1 cellular context compared by ENCODE assay signal in the genomic region with DNA sequence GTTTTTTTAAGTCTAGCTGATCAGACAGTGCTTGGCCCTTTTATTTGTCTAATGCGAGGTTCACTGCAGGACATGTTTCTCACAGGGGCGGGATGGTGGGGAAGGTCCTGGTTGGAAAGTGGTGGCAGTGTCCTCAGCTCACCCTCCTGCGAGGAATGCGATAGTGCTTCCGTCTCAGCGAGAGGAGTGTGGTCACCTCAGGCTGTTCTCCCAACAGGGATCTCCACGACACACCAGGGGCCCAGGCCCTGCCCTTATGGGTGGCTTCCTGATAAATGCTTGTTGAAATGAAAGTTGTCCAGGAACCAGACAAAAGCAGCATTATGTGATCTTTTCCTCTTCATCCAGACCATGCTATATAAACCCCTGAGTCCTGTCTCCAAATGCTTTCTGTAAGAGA.
TF ChIP-seq lines count a peak whose summit lies in the region.

No MANE protein-coding gene starts in this region.

TF ChIP-seq in K562, 482 proteins besides CTCF, POLR2A, EP300 and RAD21 (continues in another document):
- TF ChIP-seq ESRRB (CRISPR knock-in tag; IDR thresholded peaks at IDR 0.05; ENCODE audit: borderline replicate concordance) (no peak), TCFL5 (CRISPR knock-in tag; conservative IDR thresholded peaks at IDR 0.05) (no peak), SMAD1 (IDR thresholded peaks at IDR 0.05; ENCODE audit: low read depth, low read length, partially characterized antibody) (no peak), CREB1 (IDR thresholded peaks at IDR 0.05) (no peak), CREB1 (CRISPR knock-in tag; IDR thresholded peaks at IDR 0.05) (peak; percentile 20; the same call in 1 of the 2 replicates), NFATC3 (IDR thresholded peaks at IDR 0.05) (no peak), SMAD4 (CRISPR knock-in tag; conservative IDR thresholded peaks at IDR 0.05) (peak; percentile 30; the same call in 1 of the 2 replicates), NFE2L1 (tag; IDR thresholded peaks at IDR 0.05; ENCODE audit: borderline replicate concordance, low read depth) (no peak), NR2C2 (CRISPR knock-in tag; IDR thresholded peaks at IDR 0.05) (no peak), NR2C2 (tag; IDR thresholded peaks at IDR 0.05) (peak; percentile 45; the same call in 1 of the 2 replicates), HDGF (IDR thresholded peaks at IDR 0.05) (peak; percentile 48; the same call in 1 of the 2 replicates), NFE2 (IDR thresholded peaks at IDR 0.05; ENCODE audit: low read depth) (no peak), TOE1 (IDR thresholded peaks at IDR 0.05; ENCODE audit: borderline replicate concordance) (0 out of 2 replicates have a peak, but pooled peaks have one; percentile 40), TOE1 (CRISPR knock-in tag; IDR thresholded peaks at IDR 0.05; ENCODE audit: borderline replicate concordance, low read depth) (no peak), RCOR1 (IDR thresholded peaks at IDR 0.05; ENCODE audit: borderline replicate concordance in 1 of 2, low read depth in 2 of 2, low read length in 2 of 2) (peak in 1 of 2 experiments; percentile 85; a peak in 2 of 4 replicates), POLR2G (IDR thresholded peaks at IDR 0.05; ENCODE audit: low read depth, low read length) (no peak), TCF3 (CRISPR knock-in tag; IDR thresholded peaks at IDR 0.05) (peak; percentile 66), TBL1XR1 (IDR thresholded peaks at IDR 0.05; ENCODE audit: low read length in 2 of 2) (peak; percentile 8 to 58; a peak in 2 of 4 replicates), DIDO1 (tag; IDR thresholded peaks at IDR 0.05; ENCODE audit: low read depth) (no peak), NRF1 (conservative IDR thresholded peaks at IDR 0.05 in 1 of 2, IDR thresholded peaks at IDR 0.05 in 1 of 2) (0 out of 4 replicates have a peak, but pooled peaks of 1 of the 2 experiments have one; percentile 25), GATAD2A (IDR thresholded peaks at IDR 0.05) (no peak), BCOR (IDR thresholded peaks at IDR 0.05) (peak; percentile 12; the same call in 1 of the 2 replicates), ATF1 (CRISPR knock-in tag; IDR thresholded peaks at IDR 0.05) (no peak), ATF1 (tag; IDR thresholded peaks at IDR 0.05) (peak; percentile 53), ZNF436 (CRISPR knock-in tag; IDR thresholded peaks at IDR 0.05) (no peak), LEF1 (IDR thresholded peaks at IDR 0.05) (peak; percentile 77), NCOA4 (IDR thresholded peaks at IDR 0.05; ENCODE audit: partially characterized antibody) (no peak), NCOR1 (IDR thresholded peaks at IDR 0.05) (peak; percentile 76), CBX1 (IDR thresholded peaks at IDR 0.05; ENCODE audit: low read depth) (no peak), LCOR (CRISPR knock-in tag; IDR thresholded peaks at IDR 0.05) (0 out of 2 replicates have a peak, but pooled peaks have one; percentile 44), ZBTB1 (CRISPR knock-in tag; IDR thresholded peaks at IDR 0.05; ENCODE audit: borderline replicate concordance, low read depth) (no peak), PTTG1 (tag; IDR thresholded peaks at IDR 0.05; ENCODE audit: low read depth) (no peak), SNRNP70 (optimal IDR thresholded peaks at IDR 0.05; ENCODE audit: low read depth, low read length) (no peak), ZBTB17 (CRISPR knock-in tag; IDR thresholded peaks at IDR 0.05) (no peak), DMBX1 (CRISPR knock-in tag; IDR thresholded peaks at IDR 0.05; ENCODE audit: borderline replicate concordance) (no peak), KDM4B (IDR thresholded peaks at IDR 0.05; ENCODE audit: borderline replicate concordance in 2 of 2, low read depth in 1 of 2) (no peak), STAG1 (CRISPR knock-in tag; IDR thresholded peaks at IDR 0.05; ENCODE audit: borderline replicate concordance) (no peak), CXXC5 (CRISPR knock-in tag; IDR thresholded peaks at IDR 0.05) (peak; percentile 64), MED1 (CRISPR knock-in tag; IDR thresholded peaks at IDR 0.05; ENCODE audit: borderline replicate concordance) (no peak), EP400 (IDR thresholded peaks at IDR 0.05) (peak; percentile 14; the same call in 1 of the 2 replicates), ETV5 (CRISPR knock-in tag; IDR thresholded peaks at IDR 0.05; ENCODE audit: low read depth) (no peak), NFXL1 (CRISPR knock-in tag; IDR thresholded peaks at IDR 0.05) (no peak)
- TF ChIP-seq, protein P1, sequence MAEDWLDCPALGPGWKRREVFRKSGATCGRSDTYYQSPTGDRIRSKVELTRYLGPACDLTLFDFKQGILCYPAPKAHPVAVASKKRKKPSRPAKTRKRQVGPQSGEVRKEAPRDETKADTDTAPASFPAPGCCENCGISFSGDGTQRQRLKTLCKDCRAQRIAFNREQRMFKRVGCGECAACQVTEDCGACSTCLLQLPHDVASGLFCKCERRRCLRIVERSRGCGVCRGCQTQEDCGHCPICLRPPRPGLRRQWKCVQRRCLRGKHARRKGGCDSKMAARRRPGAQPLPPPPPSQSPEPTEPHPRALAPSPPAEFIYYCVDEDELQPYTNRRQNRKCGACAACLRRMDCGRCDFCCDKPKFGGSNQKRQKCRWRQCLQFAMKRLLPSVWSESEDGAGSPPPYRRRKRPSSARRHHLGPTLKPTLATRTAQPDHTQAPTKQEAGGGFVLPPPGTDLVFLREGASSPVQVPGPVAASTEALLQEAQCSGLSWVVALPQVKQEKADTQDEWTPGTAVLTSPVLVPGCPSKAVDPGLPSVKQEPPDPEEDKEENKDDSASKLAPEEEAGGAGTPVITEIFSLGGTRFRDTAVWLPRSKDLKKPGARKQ (CRISPR knock-in tag; IDR thresholded peaks at IDR 0.05) = no peak
- TF ChIP-seq, protein P2, sequence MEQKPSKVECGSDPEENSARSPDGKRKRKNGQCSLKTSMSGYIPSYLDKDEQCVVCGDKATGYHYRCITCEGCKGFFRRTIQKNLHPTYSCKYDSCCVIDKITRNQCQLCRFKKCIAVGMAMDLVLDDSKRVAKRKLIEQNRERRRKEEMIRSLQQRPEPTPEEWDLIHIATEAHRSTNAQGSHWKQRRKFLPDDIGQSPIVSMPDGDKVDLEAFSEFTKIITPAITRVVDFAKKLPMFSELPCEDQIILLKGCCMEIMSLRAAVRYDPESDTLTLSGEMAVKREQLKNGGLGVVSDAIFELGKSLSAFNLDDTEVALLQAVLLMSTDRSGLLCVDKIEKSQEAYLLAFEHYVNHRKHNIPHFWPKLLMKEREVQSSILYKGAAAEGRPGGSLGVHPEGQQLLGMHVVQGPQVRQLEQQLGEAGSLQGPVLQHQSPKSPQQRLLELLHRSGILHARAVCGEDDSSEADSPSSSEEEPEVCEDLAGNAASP (IDR thresholded peaks at IDR 0.05) = peak; percentile 94
- TF ChIP-seq, protein P3, sequence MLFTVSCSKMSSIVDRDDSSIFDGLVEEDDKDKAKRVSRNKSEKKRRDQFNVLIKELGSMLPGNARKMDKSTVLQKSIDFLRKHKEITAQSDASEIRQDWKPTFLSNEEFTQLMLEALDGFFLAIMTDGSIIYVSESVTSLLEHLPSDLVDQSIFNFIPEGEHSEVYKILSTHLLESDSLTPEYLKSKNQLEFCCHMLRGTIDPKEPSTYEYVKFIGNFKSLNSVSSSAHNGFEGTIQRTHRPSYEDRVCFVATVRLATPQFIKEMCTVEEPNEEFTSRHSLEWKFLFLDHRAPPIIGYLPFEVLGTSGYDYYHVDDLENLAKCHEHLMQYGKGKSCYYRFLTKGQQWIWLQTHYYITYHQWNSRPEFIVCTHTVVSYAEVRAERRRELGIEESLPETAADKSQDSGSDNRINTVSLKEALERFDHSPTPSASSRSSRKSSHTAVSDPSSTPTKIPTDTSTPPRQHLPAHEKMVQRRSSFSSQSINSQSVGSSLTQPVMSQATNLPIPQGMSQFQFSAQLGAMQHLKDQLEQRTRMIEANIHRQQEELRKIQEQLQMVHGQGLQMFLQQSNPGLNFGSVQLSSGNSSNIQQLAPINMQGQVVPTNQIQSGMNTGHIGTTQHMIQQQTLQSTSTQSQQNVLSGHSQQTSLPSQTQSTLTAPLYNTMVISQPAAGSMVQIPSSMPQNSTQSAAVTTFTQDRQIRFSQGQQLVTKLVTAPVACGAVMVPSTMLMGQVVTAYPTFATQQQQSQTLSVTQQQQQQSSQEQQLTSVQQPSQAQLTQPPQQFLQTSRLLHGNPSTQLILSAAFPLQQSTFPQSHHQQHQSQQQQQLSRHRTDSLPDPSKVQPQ (CRISPR knock-in tag; IDR thresholded peaks at IDR 0.05; ENCODE audit: borderline replicate concordance) = no peak
- TF ChIP-seq, protein P4, sequence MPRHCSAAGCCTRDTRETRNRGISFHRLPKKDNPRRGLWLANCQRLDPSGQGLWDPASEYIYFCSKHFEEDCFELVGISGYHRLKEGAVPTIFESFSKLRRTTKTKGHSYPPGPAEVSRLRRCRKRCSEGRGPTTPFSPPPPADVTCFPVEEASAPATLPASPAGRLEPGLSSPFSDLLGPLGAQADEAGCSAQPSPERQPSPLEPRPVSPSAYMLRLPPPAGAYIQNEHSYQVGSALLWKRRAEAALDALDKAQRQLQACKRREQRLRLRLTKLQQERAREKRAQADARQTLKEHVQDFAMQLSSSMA (CRISPR knock-in tag; IDR thresholded peaks at IDR 0.05) = no peak
- TF ChIP-seq, protein P5, sequence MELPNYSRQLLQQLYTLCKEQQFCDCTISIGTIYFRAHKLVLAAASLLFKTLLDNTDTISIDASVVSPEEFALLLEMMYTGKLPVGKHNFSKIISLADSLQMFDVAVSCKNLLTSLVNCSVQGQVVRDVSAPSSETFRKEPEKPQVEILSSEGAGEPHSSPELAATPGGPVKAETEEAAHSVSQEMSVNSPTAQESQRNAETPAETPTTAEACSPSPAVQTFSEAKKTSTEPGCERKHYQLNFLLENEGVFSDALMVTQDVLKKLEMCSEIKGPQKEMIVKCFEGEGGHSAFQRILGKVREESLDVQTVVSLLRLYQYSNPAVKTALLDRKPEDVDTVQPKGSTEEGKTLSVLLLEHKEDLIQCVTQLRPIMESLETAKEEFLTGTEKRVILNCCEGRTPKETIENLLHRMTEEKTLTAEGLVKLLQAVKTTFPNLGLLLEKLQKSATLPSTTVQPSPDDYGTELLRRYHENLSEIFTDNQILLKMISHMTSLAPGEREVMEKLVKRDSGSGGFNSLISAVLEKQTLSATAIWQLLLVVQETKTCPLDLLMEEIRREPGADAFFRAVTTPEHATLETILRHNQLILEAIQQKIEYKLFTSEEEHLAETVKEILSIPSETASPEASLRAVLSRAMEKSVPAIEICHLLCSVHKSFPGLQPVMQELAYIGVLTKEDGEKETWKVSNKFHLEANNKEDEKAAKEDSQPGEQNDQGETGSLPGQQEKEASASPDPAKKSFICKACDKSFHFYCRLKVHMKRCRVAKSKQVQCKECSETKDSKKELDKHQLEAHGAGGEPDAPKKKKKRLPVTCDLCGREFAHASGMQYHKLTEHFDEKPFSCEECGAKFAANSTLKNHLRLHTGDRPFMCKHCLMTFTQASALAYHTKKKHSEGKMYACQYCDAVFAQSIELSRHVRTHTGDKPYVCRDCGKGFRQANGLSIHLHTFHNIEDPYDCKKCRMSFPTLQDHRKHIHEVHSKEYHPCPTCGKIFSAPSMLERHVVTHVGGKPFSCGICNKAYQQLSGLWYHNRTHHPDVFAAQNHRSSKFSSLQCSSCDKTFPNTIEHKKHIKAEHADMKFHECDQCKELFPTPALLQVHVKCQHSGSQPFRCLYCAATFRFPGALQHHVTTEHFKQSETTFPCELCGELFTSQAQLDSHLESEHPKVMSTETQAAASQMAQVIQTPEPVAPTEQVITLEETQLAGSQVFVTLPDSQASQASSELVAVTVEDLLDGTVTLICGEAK (IDR thresholded peaks at IDR 0.05) = no peak
- TF ChIP-seq, protein P5 (CRISPR knock-in tag; IDR thresholded peaks at IDR 0.05) = no peak
- TF ChIP-seq, protein P6, sequence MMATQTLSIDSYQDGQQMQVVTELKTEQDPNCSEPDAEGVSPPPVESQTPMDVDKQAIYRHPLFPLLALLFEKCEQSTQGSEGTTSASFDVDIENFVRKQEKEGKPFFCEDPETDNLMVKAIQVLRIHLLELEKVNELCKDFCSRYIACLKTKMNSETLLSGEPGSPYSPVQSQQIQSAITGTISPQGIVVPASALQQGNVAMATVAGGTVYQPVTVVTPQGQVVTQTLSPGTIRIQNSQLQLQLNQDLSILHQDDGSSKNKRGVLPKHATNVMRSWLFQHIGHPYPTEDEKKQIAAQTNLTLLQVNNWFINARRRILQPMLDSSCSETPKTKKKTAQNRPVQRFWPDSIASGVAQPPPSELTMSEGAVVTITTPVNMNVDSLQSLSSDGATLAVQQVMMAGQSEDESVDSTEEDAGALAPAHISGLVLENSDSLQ (IDR thresholded peaks at IDR 0.05) = no peak
